Comparison of ENCODE assay signal across 12 cellular contexts in genomic region chr11:2887526-2888195, GRCh38. TPM values are rescaled to one million over a fixed set of nuclear protein-coding genes. Genes with fewer than 3 reads are reported as not detected.
DNase-seq lines count a peak whose midpoint lies in the region; ATAC-seq and TF ChIP-seq lines count a peak whose summit lies in the region.
"Had no signal": no experiment of that assay in that cellular context is flagged by ENCODE, and none has a peak within 500 bp of the region (broad histone marks: within the 10 kb centered on the region; RNA-seq: fewer than 3 reads in every experiment).

No MANE protein-coding gene starts in this region.

- H3K4me1 Mint-ChIP-seq in activated naive CD4-positive, alpha-beta T cell treated with anti-CD3 and anti-CD28 coated beads, Interleukin-2, amount 50 U/mL, for 24 hours = peaks cover 26% of the 10 kb centered on the region
- H3K4me1 Mint-ChIP-seq in T-helper 17 cell (peaks cover 21% of the 10 kb centered on the region), memory B cell (peaks cover 12% of the 10 kb centered on the region)

- H3K4me3 Mint-ChIP-seq in activated naive CD4-positive, alpha-beta T cell treated with anti-CD3 and anti-CD28 coated beads, Interleukin-2, amount 50 U/mL, for 24 hours = peak overlapping the region; percentile 33
- no peak overlapping the region for H3K4me3 Mint-ChIP-seq in T-helper 17 cell
- peak overlapping the region; percentile 46 for H3K4me3 Mint-ChIP-seq in memory B cell
- H3K4me3 Mint-ChIP-seq: WTC11 had no signal

- no peak for TF ChIP-seq CTCF in GM13977 (IDR thresholded peaks at IDR 0.05; ENCODE audit: extremely low read depth, insufficient read depth, missing control alignments)

- H3K9me3 Mint-ChIP-seq in activated naive CD4-positive, alpha-beta T cell treated with anti-CD3 and anti-CD28 coated beads, Interleukin-2, amount 50 U/mL, for 24 hours = no peaks in the 10 kb centered on the region
- H3K9me3 Mint-ChIP-seq in memory B cell = no peaks in the 10 kb centered on the region
- H3K9me3 Mint-ChIP-seq: WTC11 had no signal

- H3K9me3 ChIP-seq in T-helper 17 cell (ENCODE audit: control insufficient read depth, low read length, poor library complexity, severe bottlenecking) = no peaks in the 10 kb centered on the region
- H3K9me3 ChIP-seq: colonic mucosa, pancreas, tibial artery had no signal

- in situ Hi-C loops in GM13977 (cut with MboI; ENCODE audit: low pct_unique_long_range_greater_than_20kb, low sequenced_read_pairs, unreplicated experiment) = no loop called here

- peak overlapping the region; percentile 21 for H3K27ac ChIP-seq in substantia nigra (ENCODE audit: low read depth, low read length, poor library complexity, severe bottlenecking)
- H3K27ac ChIP-seq: colonic mucosa, pancreas had no signal

- no peak overlapping the region for H3K27ac Mint-ChIP-seq in activated naive CD4-positive, alpha-beta T cell treated with anti-CD3 and anti-CD28 coated beads, Interleukin-2, amount 50 U/mL, for 24 hours
- H3K27ac Mint-ChIP-seq in T-helper 17 cell = peak overlapping the region; percentile 49
- no peak overlapping the region for H3K27ac Mint-ChIP-seq in memory B cell
- H3K27ac Mint-ChIP-seq: WTC11 had no signal

- intact Hi-C loops in sciatic nerve (cut with DNase I) = no loop called here

- H3K36me3 Mint-ChIP-seq in activated naive CD4-positive, alpha-beta T cell treated with anti-CD3 and anti-CD28 coated beads, Interleukin-2, amount 50 U/mL, for 24 hours = no peaks in the 10 kb centered on the region
- no peaks in the 10 kb centered on the region for H3K36me3 Mint-ChIP-seq in T-helper 17 cell (ENCODE audit: low read depth)
- no peaks in the 10 kb centered on the region for H3K36me3 Mint-ChIP-seq in memory B cell

- no peak for DNase-seq in activated naive CD4-positive, alpha-beta T cell treated with Interleukin-2 at 50 U/mL for 16 hours
- no peak for DNase-seq in T-helper 17 cell
- no peak for DNase-seq in memory B cell (ENCODE audit: low spot score in 2 of 2)
- DNase-seq in substantia nigra (lab: John Stamatoyannopoulos, UW) = no peak
- DNase-seq in GM13977 (ENCODE audit: low spot score) = no peak
- DNase-seq in dedifferentiated amniotic fluid mesenchymal stem cell (ENCODE audit: extremely low spot score) = no peak
- DNase-seq in sciatic nerve (ENCODE audit: low spot score) = no peak

- no peaks in the 10 kb centered on the region for H3K27me3 Mint-ChIP-seq in activated naive CD4-positive, alpha-beta T cell treated with anti-CD3 and anti-CD28 coated beads, Interleukin-2, amount 50 U/mL, for 24 hours
- H3K27me3 Mint-ChIP-seq in T-helper 17 cell (peaks cover 6% of the 10 kb centered on the region), memory B cell (peaks cover 6% of the 10 kb centered on the region)

- ATAC-seq in T-helper 17 cell (no peak), memory B cell (ENCODE audit: low read depth) (no peak), sciatic nerve (no peak)

RNA-seq across cellular contexts. Expression of gene CDKN1C, which starts 2.1 kb away (rescaled TPM):
- total RNA-seq in T-helper 17 cell (1 to 10 TPM in 1 of 2 donors, under 1 TPM in 1; 0.91 to 2.6 TPM), sciatic nerve (186 TPM)

RNA-seq across cellular contexts. Expression of gene PHLDA2, which starts 41.6 kb away (rescaled TPM):
- total RNA-seq in T-helper 17 cell (1 to 10 TPM in 1 of 2 donors, under 1 TPM in 1; 0.96 to 2.8 TPM), sciatic nerve (7.5 TPM)

Comparison
In these comparisons a context has a peak if more than half of its experiments do, and no peak if none do; other contexts are left out.
1. RNA of gene CDKN1C, which starts 2.1 kb away (total RNA-seq): 186 TPM in sciatic nerve (single experiment); 0.91 to 2.6 TPM in T-helper 17 cell; every median in the first group is over 10 times any median in the second.